Comparison of ENCODE assay signal across 8 cellular contexts in genomic region chr1:37794372-37795339, GRCh38. TPM values are rescaled to one million over a fixed set of nuclear protein-coding genes. Genes with fewer than 3 reads are reported as not detected.
A peak's percentile ranks its signal among the peaks of the same experiment; 100 is the strongest.
DNase-seq lines count a peak whose midpoint lies in the region; ATAC-seq and TF ChIP-seq lines count a peak whose summit lies in the region.

No MANE protein-coding gene starts in this region.

- H3K4me2 ChIP-seq in BLaER1 = peak overlapping the region; percentile 93

- peak; percentile 22 for ATAC-seq in GM19328 (IDR thresholded peaks at IDR 0.05; ENCODE audit: unreplicated experiment)

- peak overlapping the region; percentile 95 for H3K9ac ChIP-seq in BLaER1
- H3K9ac ChIP-seq in endocrine pancreas (ENCODE audit: control insufficient read depth, insufficient read depth, low read length) = peak overlapping the region; percentile 66

- TF ChIP-seq CTCF in prostate gland (IDR thresholded peaks at IDR 0.05) = no peak

- H3K4me1 ChIP-seq in BLaER1 (peaks cover 20% of the 10 kb centered on the region), endocrine pancreas (ENCODE audit: control insufficient read depth, insufficient read depth, low read length) (no peaks in the 10 kb centered on the region), prostate gland (replicated peaks) (peaks cover 3% of the 10 kb centered on the region)

- H3K4me3 ChIP-seq in BLaER1 (peak overlapping the region; percentile 90), endocrine pancreas (ENCODE audit: control insufficient read depth, insufficient read depth, low read length) (peak overlapping the region; percentile 2), prostate gland (peak overlapping the region; percentile 40 to 54)

- WGBS in prostate gland = 15% methylated on average over 46 of the region's 59 CpGs

- H3K36me3 ChIP-seq in BLaER1 (peaks cover 41% of the 10 kb centered on the region), endocrine pancreas (ENCODE audit: control insufficient read depth, insufficient read depth, low read length) (no peaks in the 10 kb centered on the region), prostate gland (no peaks in the 10 kb centered on the region)

- no peaks in the 10 kb centered on the region for H3K27me3 ChIP-seq in BLaER1
- no peaks in the 10 kb centered on the region for H3K27me3 ChIP-seq in endocrine pancreas (ENCODE audit: control insufficient read depth, insufficient read depth, low read length)
- H3K27me3 ChIP-seq in prostate gland (replicated peaks; ENCODE audit: insufficient read depth) = no peaks in the 10 kb centered on the region

- DNase-seq in NCI-H526 treated with DMSO at 0.1 percent for 48 hours (lab: John Stamatoyannopoulos, UW) = peak; percentile 52
- no peak for DNase-seq in prostate gland (ENCODE audit: low spot score)
- no peak for DNase-seq in SKM-1 treated with dmso at 0.1 percent for 144 hours (lab: John Stamatoyannopoulos, UW; ENCODE audit: unreplicated experiment)
- no peak for DNase-seq in kidney glomerular epithelial cell (lab: John Stamatoyannopoulos, UW)
- no peak for DNase-seq in stimulated activated CD4-positive, alpha-beta T cell treated with anti-CD3 and anti-CD28 coated beads, Interleukin-15, amount 100 ng/mL, for 24 hours

- H3K9me3 ChIP-seq in BLaER1 (no peaks in the 10 kb centered on the region), endocrine pancreas (ENCODE audit: control insufficient read depth, low read length) (no peaks in the 10 kb centered on the region), prostate gland (no peaks in the 10 kb centered on the region)

- peaks cover 30% of the 10 kb centered on the region for H4K20me1 ChIP-seq in BLaER1

- intact Hi-C loops in prostate gland (cut with DNase I) = no loop called here

- TF ChIP-seq POLR2A in prostate gland (IDR thresholded peaks at IDR 0.05) = no peak

- H3K27ac ChIP-seq in BLaER1 = peak overlapping the region; percentile 96
- H3K27ac ChIP-seq in prostate gland = no peak overlapping the region

RNA-seq across cellular contexts. Expression of gene MANEAL, which starts 1.0 kb away (rescaled TPM):
- 10 to 100 TPM in 1 of 2 donors, 1 to 10 TPM in 1; 8.8 to 11.2 TPM for total RNA-seq in prostate gland

RNA-seq across cellular contexts. Expression of gene C1orf122, which starts 12.9 kb away (rescaled TPM):
- total RNA-seq in prostate gland = 100 to 1,000 TPM; 141 to 170 TPM

RNA-seq across cellular contexts. Expression of gene YRDC, which starts 13.4 kb away (rescaled TPM):
- 10 to 100 TPM; 23.7 to 33.5 TPM for total RNA-seq in prostate gland

RNA-seq across cellular contexts. Expression of gene EPHA10, which starts 29.7 kb away (rescaled TPM):
- 10 to 100 TPM in 1 of 2 donors, under 1 TPM in 1; 0.73 to 11.8 TPM for total RNA-seq in prostate gland

Comparison
In these comparisons a context has a peak if more than half of its experiments do, and no peak if none do; other contexts are left out.
1. H3K4me3 ChIP-seq: peak in every context shown above with its lines; median percentile 90 in BLaER1; 47 in prostate gland; 2 in endocrine pancreas.